In the genomic region with DNA sequence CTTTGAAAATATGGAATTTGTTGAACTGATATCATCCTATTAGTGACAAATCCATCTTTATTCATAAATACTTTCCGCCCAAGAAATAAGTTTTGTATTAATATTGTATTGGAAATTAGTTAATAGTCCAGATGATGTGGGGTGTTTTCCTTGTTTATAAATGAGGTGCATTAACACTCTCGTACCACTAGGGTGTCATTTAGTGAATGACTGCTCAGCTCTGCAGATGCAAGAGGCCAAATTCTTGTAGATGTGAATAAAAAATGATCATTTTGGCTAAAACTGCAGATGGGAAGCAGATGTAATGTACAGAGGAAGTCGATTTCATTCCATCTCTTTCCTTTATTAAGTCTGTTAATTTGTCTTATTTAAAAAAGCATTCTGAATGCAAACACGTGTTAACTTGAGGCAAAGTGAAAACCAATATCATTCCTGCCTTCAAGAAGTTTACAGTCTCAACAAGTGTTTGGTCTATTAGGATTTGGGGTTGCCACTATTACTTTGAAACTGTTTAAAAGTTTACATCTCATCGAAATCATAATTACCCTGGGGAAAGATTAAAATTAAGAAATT, we compare ENCODE assay signal across 1 cellular context.
TF ChIP-seq lines count a peak whose summit lies in the region.

No MANE protein-coding gene starts in this region.

TF ChIP-seq in liver, 16 proteins besides CTCF, POLR2A, EP300 and RAD21 (continued from another document):
- TF ChIP-seq, protein P1, sequence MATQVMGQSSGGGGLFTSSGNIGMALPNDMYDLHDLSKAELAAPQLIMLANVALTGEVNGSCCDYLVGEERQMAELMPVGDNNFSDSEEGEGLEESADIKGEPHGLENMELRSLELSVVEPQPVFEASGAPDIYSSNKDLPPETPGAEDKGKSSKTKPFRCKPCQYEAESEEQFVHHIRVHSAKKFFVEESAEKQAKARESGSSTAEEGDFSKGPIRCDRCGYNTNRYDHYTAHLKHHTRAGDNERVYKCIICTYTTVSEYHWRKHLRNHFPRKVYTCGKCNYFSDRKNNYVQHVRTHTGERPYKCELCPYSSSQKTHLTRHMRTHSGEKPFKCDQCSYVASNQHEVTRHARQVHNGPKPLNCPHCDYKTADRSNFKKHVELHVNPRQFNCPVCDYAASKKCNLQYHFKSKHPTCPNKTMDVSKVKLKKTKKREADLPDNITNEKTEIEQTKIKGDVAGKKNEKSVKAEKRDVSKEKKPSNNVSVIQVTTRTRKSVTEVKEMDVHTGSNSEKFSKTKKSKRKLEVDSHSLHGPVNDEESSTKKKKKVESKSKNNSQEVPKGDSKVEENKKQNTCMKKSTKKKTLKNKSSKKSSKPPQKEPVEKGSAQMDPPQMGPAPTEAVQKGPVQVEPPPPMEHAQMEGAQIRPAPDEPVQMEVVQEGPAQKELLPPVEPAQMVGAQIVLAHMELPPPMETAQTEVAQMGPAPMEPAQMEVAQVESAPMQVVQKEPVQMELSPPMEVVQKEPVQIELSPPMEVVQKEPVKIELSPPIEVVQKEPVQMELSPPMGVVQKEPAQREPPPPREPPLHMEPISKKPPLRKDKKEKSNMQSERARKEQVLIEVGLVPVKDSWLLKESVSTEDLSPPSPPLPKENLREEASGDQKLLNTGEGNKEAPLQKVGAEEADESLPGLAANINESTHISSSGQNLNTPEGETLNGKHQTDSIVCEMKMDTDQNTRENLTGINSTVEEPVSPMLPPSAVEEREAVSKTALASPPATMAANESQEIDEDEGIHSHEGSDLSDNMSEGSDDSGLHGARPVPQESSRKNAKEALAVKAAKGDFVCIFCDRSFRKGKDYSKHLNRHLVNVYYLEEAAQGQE (IDR thresholded peaks at IDR 0.05): no peak
- TF ChIP-seq HNF4G (IDR thresholded peaks at IDR 0.05) (no peak), FOXA1 (IDR thresholded peaks at IDR 0.05) (no peak), RXRA (IDR thresholded peaks at IDR 0.05) (no peak), HNF4A (conservative IDR thresholded peaks at IDR 0.05) (no peak), JUND (IDR thresholded peaks at IDR 0.05) (no peak), SP1 (IDR thresholded peaks at IDR 0.05) (no peak), NR2F2 (IDR thresholded peaks at IDR 0.05) (no peak)
- TF ChIP-seq, protein P2, sequence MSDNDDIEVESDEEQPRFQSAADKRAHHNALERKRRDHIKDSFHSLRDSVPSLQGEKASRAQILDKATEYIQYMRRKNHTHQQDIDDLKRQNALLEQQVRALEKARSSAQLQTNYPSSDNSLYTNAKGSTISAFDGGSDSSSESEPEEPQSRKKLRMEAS (IDR thresholded peaks at IDR 0.05): no peak
